In the genomic region with DNA sequence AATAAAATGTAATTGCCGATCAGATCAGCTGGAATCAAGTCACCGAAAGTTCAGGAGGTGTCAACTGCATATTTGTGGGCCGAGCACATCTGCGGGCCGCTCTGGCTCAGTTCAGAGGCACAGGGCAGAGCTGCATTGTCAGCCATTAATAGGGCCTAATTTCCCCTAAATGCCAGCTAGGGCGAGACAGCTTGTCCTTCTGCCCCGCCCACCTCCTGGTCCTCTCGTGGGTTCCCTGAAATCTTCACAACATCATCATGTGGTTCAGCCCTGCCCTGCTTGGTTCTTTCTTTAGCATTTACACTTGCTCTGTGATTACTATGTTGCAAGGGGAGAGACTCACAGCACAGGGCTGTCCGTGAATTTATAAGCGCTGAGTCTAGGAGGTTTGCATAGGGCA, we compare ENCODE assay signal across 9 cellular contexts.
DNase-seq lines count a peak whose midpoint lies in the region; ATAC-seq, FAIRE-seq and TF ChIP-seq lines count a peak whose summit lies in the region.
"Had no signal": no experiment of that assay in that cellular context is flagged by ENCODE, and none has a peak within 500 bp of the region (broad histone marks: within the 10 kb centered on the region; RNA-seq: fewer than 3 reads in every experiment).

No MANE protein-coding gene starts in this region.

- DNase-seq in DMS114 treated with DMSO at 0.1 percent for 48 hours (lab: John Stamatoyannopoulos, UW; ENCODE audit: unreplicated experiment) (peak; percentile 3), SK-MEL-5 (ENCODE audit: low read depth, low spot score) (peak; percentile 69), left ventricle myocardium inferior (peak; percentile 59), putamen (ENCODE audit: low spot score) (peak; percentile 48), GM12892 (ENCODE audit: insufficient read length) (no peak), H54 (ENCODE audit: insufficient read length, low spot score) (no peak)

- H3K36me3 ChIP-seq in left ventricle myocardium inferior: no peaks in the 10 kb centered on the region

- no peak for ATAC-seq in GM21717 (IDR thresholded peaks at IDR 0.05; ENCODE audit: unreplicated experiment)
- no peak for ATAC-seq in HG03565 (IDR thresholded peaks at IDR 0.05; ENCODE audit: unreplicated experiment)

- in situ Hi-C loops in SK-MEL-5 (cut with HindIII; ENCODE audit: low pct_unique_long_range_greater_than_20kb, low sequenced_read_pairs): no loop called here

- no peak for FAIRE-seq in GM12892 (lab: Jason Lieb, UNC)
- FAIRE-seq in H54 (lab: Jason Lieb, UNC): no peak
- FAIRE-seq: islet of Langerhans had no signal

- no peak for TF ChIP-seq CTCF in left ventricle myocardium inferior (IDR thresholded peaks at IDR 0.05; ENCODE audit: borderline replicate concordance)

- TF ChIP-seq POLR2A in GM12892 (IDR thresholded peaks at IDR 0.05; ENCODE audit: low read depth, low read length): no peak
- TF ChIP-seq POLR2A in H54 (IDR thresholded peaks at IDR 0.05; ENCODE audit: low read depth, low read length): no peak

- peaks cover 37% of the 10 kb centered on the region for H3K4me1 ChIP-seq in left ventricle myocardium inferior

- H3K4me3 ChIP-seq in left ventricle myocardium inferior: no peak overlapping the region

- no peaks in the 10 kb centered on the region for H3K27me3 ChIP-seq in left ventricle myocardium inferior (ENCODE audit: low read depth)

- no peaks in the 10 kb centered on the region for H3K9me3 ChIP-seq in left ventricle myocardium inferior (replicated peaks)

- intact Hi-C loops in left ventricle myocardium inferior (cut with micrococcal nuclease): no loop called here

- H3K27ac ChIP-seq in left ventricle myocardium inferior (replicated peaks): peak overlapping the region; percentile 79

Comparison
In these comparisons a context has a peak if more than half of its experiments do, and no peak if none do; other contexts are left out.
1. DNase-seq: peak in DMS114 treated with DMSO at 0.1 percent for 48 hours (single experiment), SK-MEL-5 (single experiment), left ventricle myocardium inferior (single experiment) and putamen (single experiment); none in GM12892 (single experiment) and H54 (single experiment).